19 cellular contexts compared by ENCODE assay signal in genomic region chr7:68187549-68187948, GRCh38.
"Had no signal": no experiment of that assay in that cellular context is flagged by ENCODE, and none has a peak within 500 bp of the region (broad histone marks: within the 10 kb centered on the region; RNA-seq: fewer than 3 reads in every experiment).

No MANE protein-coding gene starts in this region.

- ATAC-seq: activated CD4-positive, alpha-beta T cell treated with anti-CD3 and anti-CD28 coated beads for 36 hours; activated T-helper 17 cell treated with anti-CD3 and anti-CD28 coated beads, Interleukin-2, amount 50 U/mL, for 72 hours; effector memory CD8-positive, alpha-beta T cell; esophagus mucosa; natural killer cell had no signal

- H3K27me3 ChIP-seq: colonic mucosa, upper lobe of left lung had no signal

- DNase-seq: activated CD4-positive, alpha-beta T cell treated with anti-CD3 and anti-CD28 coated beads for 36 hours; activated CD4-positive, alpha-beta T cell treated with anti-CD3 and anti-CD28 coated beads, Interleukin-2, amount 50 U/mL, for 4 hours; activated CD8-positive, alpha-beta memory T cell treated with anti-CD3 and anti-CD28 coated beads for 24 hours; activated CD8-positive, alpha-beta memory T cell treated with anti-CD3 and anti-CD28 coated beads, Interleukin-2, amount 50 U/mL, for 4 hours; activated naive CD4-positive, alpha-beta T cell; activated T-cell treated with anti-CD3 and anti-CD28 coated beads, Interleukin-2, amount 50 U/mL, for 24 hours; central memory CD4-positive, alpha-beta T cell; colonic mucosa; dorsolateral prefrontal cortex; effector memory CD8-positive, alpha-beta T cell; hippocampal formation; midbrain; natural killer cell; stimulated activated CD4-positive, alpha-beta T cell treated with anti-CD3 and anti-CD28 coated beads, Interleukin-4, amount 100 ng/mL, for 24 hours; stimulated activated naive CD4-positive, alpha-beta T cell treated with Interleukin-2 at 50 U/mL for 16 hours; upper lobe of left lung had no signal

- H3K4me1 ChIP-seq: colonic mucosa, upper lobe of left lung had no signal

- H3K27ac ChIP-seq: colonic mucosa, dorsolateral prefrontal cortex, thoracic aorta, upper lobe of left lung had no signal

- H3K36me3 ChIP-seq: colonic mucosa, thoracic aorta, upper lobe of left lung had no signal

- H3K9me3 ChIP-seq: colonic mucosa, thoracic aorta, upper lobe of left lung had no signal

- H3K4me3 ChIP-seq: colonic mucosa, dorsolateral prefrontal cortex, thoracic aorta, upper lobe of left lung had no signal
